In genomic region chr3:48938689-48939088, GRCh38 we compare ENCODE assay signal across 17 cellular contexts.
"Had no signal": no experiment of that assay in that cellular context is flagged by ENCODE, and none has a peak within 500 bp of the region (broad histone marks: within the 10 kb centered on the region; RNA-seq: fewer than 3 reads in every experiment).

No MANE protein-coding gene starts in this region.

- H3K36me3 ChIP-seq: breast epithelium, ovary had no signal

- ATAC-seq: stimulated activated naive CD8-positive, alpha-beta T cell treated with anti-CD3 and anti-CD28 coated beads, Interleukin-15, amount 100 ng/mL, for 72 hours; upper lobe of right lung had no signal

- H3K27me3 ChIP-seq: breast epithelium, esophagus squamous epithelium, ovary, testis, upper lobe of right lung had no signal

- H3K27me3 Mint-ChIP-seq: activated B cell treated with CpG ODN at 0.5 μM for 24 hours; activated naive CD8-positive, alpha-beta T cell; stimulated activated naive CD8-positive, alpha-beta T cell treated with anti-CD3 and anti-CD28 coated beads, Interleukin-15, amount 100 ng/mL, for 72 hours had no signal

- H3K4me1 ChIP-seq: breast epithelium, testis had no signal

- H3K9me3 ChIP-seq: breast epithelium, esophagus squamous epithelium, ovary, testis, upper lobe of right lung had no signal

- H3K27ac Mint-ChIP-seq: activated B cell treated with CpG ODN at 0.5 μM for 24 hours had no signal

- DNase-seq: activated B cell treated with CpG ODN at 0.5 μM for 24 hours; activated CD4-positive, alpha-beta T cell treated with anti-CD3 and anti-CD28 coated beads, Interleukin-2, amount 50 U/mL, for 4 hours; activated effector memory CD4-positive, alpha-beta T cell treated with anti-CD3 and anti-CD28 coated beads, Interleukin-2, amount 50 U/mL, for 16 hours; aorta; esophagus squamous epithelium; foreskin fibroblast; glutamatergic neuron; mesenchymal stem cell; ovary; stimulated activated CD4-positive, alpha-beta T cell treated with anti-CD3 and anti-CD28 coated beads, Interleukin-12 subunit alpha, Interleukin-12 subunit beta, amount 100 ng/mL, for 4 hours; stimulated activated CD4-positive, alpha-beta T cell treated with anti-CD3 and anti-CD28 coated beads, Interleukin-2, amount 100 ng/mL, for 48 hours; stimulated activated naive CD8-positive, alpha-beta T cell treated with anti-CD3 and anti-CD28 coated beads, Interleukin-15, amount 100 ng/mL, for 72 hours; testis; upper lobe of right lung had no signal

- H3K27ac ChIP-seq: breast epithelium, esophagus squamous epithelium, ovary, testis, upper lobe of right lung had no signal

- H3K4me3 ChIP-seq: breast epithelium, esophagus squamous epithelium, ovary, testis, upper lobe of right lung had no signal

- H3K9me3 Mint-ChIP-seq: activated B cell treated with CpG ODN at 0.5 μM for 24 hours; neural crest cell; stimulated activated naive CD8-positive, alpha-beta T cell treated with anti-CD3 and anti-CD28 coated beads, Interleukin-15, amount 100 ng/mL, for 72 hours had no signal

- H3K4me1 Mint-ChIP-seq: neural crest cell had no signal

- H3K4me3 Mint-ChIP-seq: activated B cell treated with CpG ODN at 0.5 μM for 24 hours; activated naive CD8-positive, alpha-beta T cell; neural crest cell; stimulated activated naive CD8-positive, alpha-beta T cell treated with anti-CD3 and anti-CD28 coated beads, Interleukin-15, amount 100 ng/mL, for 72 hours had no signal
